In genomic region chr7:111705807-111706206, GRCh38 we compare ENCODE assay signal across 1 cellular context.
TF ChIP-seq lines count a peak whose summit lies in the region.

No MANE protein-coding gene starts in this region.

TF ChIP-seq in GM12878, 131 proteins besides CTCF, POLR2A, EP300 and RAD21 (continued from another document):
- TF ChIP-seq PRDM15 (CRISPR knock-in tag; IDR thresholded peaks at IDR 0.05), result no peak
